ENCODE assay signal across 8 cellular contexts in the genomic region with DNA sequence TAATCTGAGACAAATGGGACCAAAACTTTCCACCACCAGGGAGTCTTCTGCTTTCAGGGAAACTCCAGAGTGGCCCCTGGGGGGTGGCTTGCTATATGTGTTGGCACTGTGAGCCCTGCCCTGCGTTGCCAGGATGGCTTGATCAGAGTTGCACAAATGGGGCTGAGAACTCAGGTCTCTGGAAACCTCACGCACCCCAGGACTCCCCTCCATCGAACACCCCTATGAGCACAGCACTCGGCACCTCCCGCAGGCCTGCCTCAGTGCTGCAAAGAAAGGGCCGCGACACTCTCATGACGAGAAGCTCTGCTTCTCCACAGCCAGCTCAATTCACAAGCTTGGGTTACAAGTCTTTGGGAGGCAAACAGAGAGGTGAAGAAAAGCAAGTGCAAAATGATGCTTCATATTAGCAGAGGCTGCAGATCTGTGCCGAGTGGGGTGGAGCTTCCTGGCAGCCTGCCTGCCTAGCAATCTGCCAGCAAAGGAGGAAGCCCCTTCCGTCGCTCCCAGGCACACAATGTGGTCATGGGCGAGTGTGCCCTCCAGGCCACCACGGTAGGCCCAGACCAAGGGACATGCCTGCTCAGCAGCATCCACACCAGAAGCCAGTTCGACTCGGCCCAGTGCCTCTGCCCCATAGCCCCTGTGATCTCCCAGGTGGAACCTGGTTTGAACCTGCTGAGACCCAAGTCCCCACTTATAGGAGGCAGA. TPM values are rescaled to one million over a fixed set of nuclear protein-coding genes. Genes with fewer than 3 reads are reported as not detected.
A peak's percentile ranks its signal among the peaks of the same experiment; 100 is the strongest.
DNase-seq lines count a peak whose midpoint lies in the region; ATAC-seq, FAIRE-seq and TF ChIP-seq lines count a peak whose summit lies in the region.

No MANE protein-coding gene starts in this region.

- H3K9ac ChIP-seq in SK-N-MC (ENCODE audit: insufficient read length), result no peak overlapping the region
- H3K9ac ChIP-seq in GM12878 (ENCODE audit: control insufficient read depth, insufficient read depth, low read length), result peak overlapping the region; percentile 83
- H3K9ac ChIP-seq in kidney (ENCODE audit: low read length in 2 of 2), result peak overlapping the region; percentile 8 to 85

- CTCF ChIA-PET in GM12878 (lab: Yijun Ruan, JAX), result interaction anchor here (0.7 to 3.7 kb wide), 13 partner anchors 11 to 155 kb away, joined by 3 to 17 read pairs (median 6); a partner anchor contains a TSS

- no peaks in the 10 kb centered on the region for H4K20me1 ChIP-seq in GM12878 (ENCODE audit: control insufficient read depth, insufficient read depth)

- TF ChIP-seq EP300 in GM12878 (IDR thresholded peaks at IDR 0.05; ENCODE audit: borderline replicate concordance in 1 of 2, control insufficient read depth in 1 of 2, low read depth in 2 of 2, low read length in 2 of 2), result no peak

- H3K9me3 ChIP-seq in SK-N-MC (ENCODE audit: low read depth, low read length) (no peaks in the 10 kb centered on the region), GM12878 (replicated peaks; ENCODE audit: control insufficient read depth, insufficient read depth, low read length) (no peaks in the 10 kb centered on the region), kidney (ENCODE audit: control insufficient read depth in 1 of 2, low read length in 2 of 2) (no peaks in the 10 kb centered on the region)

- TF ChIP-seq POLR2A in GM12878 (IDR thresholded peaks at IDR 0.05; ENCODE audit: low read depth, low read length), result peak; percentile 85

- H3K36me3 ChIP-seq in SK-N-MC (ENCODE audit: insufficient read depth, low read length) (peaks cover 27% of the 10 kb centered on the region), GM12878 (ENCODE audit: control insufficient read depth in 2 of 2, insufficient read depth in 2 of 2, low read length in 1 of 2) (peaks cover 32 to 49% of the 10 kb centered on the region in 2 experiments), kidney (ENCODE audit: control insufficient read depth in 1 of 2, insufficient read depth in 2 of 2, low read length in 2 of 2) (peaks cover 19 to 52% of the 10 kb centered on the region in 2 donors)

- intact Hi-C loops in GM12878 (cut with micrococcal nuclease; ENCODE audit: unreplicated experiment), result loop anchor here (1.0 to 5.0 kb wide), 2 partner anchors 54 to 120 kb away; no protein-coding TSS in a partner anchor
- intact Hi-C loops in kidney (cut with DNase I), result no loop called here

- in situ Hi-C loops in GM12878 (cut with MboI), result no loop called here

- TSS peak; percentile 94 for BruUV-seq in GM12878 (replicated peaks; lab: Mats Ljungman, UMichigan)

- H3K4me2 ChIP-seq in GM12878 (ENCODE audit: control insufficient read depth, insufficient read depth), result peak overlapping the region; percentile 98

- TF ChIP-seq CTCF in GM12878 (IDR thresholded peaks at IDR 0.05 in 2 of 3, conservative IDR thresholded peaks at IDR 0.05 in 1 of 3; ENCODE audit: control insufficient read depth in 2 of 3, extremely low read depth in 1 of 3, insufficient read depth in 1 of 3, low read depth in 3 of 3, low read length in 3 of 3) (no peak), kidney (IDR thresholded peaks at IDR 0.05; ENCODE audit: borderline replicate concordance, extremely low read depth, insufficient read depth) (no peak)

- POLR2A ChIA-PET in GM12878 (lab: Charles Lee), result interaction anchor here (0.8 to 3.8 kb wide), 13 partner anchors 11 to 150 kb away, joined by 3 to 53 read pairs (median 4); a partner anchor contains a TSS

- SMC1A ChIA-PET in GM12878 (lab: Charles Lee; ENCODE audit: uncharacterized antibody, unreplicated experiment), result interaction anchor here (0.7 to 3.4 kb wide), 22 partner anchors 11 to 169 kb away, joined by 3 to 24 read pairs (median 6); a partner anchor contains a TSS

- peak; percentile 68 for DNase-seq in CMK (ENCODE audit: low read depth)
- DNase-seq in SK-N-MC (ENCODE audit: low read depth, low spot score), result no peak
- DNase-seq in GM12878 (ENCODE audit: low read depth, low spot score), result peak; percentile 40
- DNase-seq in kidney, result peak; percentile 93
- peak; percentile 53 for DNase-seq in stimulated activated CD4-positive, alpha-beta T cell treated with anti-CD3 and anti-CD28 coated beads, Interleukin-4, amount 100 ng/mL, for 24 hours
- DNase-seq in NCI-H526 (lab: John Stamatoyannopoulos, UW), result no peak

- no peak for TF ChIP-seq RAD21 in GM12878 (IDR thresholded peaks at IDR 0.05; ENCODE audit: insufficient read depth, low read depth, low read length)

- no peak overlapping the region for H2AFZ ChIP-seq in GM12878 (ENCODE audit: control insufficient read depth, low read depth, low read length)

- under 1% methylated on average over 15 of the region's 15 CpGs for WGBS in GM12878 (ENCODE audit: insufficient coverage, insufficient replicate concordance, low lambda C conversion rate, missing lambda C conversion rate)

- H3K4me1 ChIP-seq in GM12878 (ENCODE audit: control insufficient read depth, insufficient read depth, low read length) (peaks cover 59% of the 10 kb centered on the region), kidney (ENCODE audit: control insufficient read depth in 1 of 2, insufficient read depth in 1 of 2, low read depth in 1 of 2, low read length in 2 of 2) (peaks cover 92 to 94% of the 10 kb centered on the region in 2 donors)

- H3K27ac ChIP-seq in SK-N-MC (peak overlapping the region; percentile 85), GM12878 (ENCODE audit: control insufficient read depth, insufficient read depth) (peak overlapping the region; percentile 99), kidney (ENCODE audit: low read depth in 2 of 2, low read length in 2 of 2) (peak overlapping the region; percentile 95 to 97)

- H3K4me3 ChIP-seq in SK-N-MC (peak overlapping the region; percentile 42; the same call in 1 of the 2 replicates), GM12878 (peak overlapping the region; percentile 59; the same call in 1 of the 2 replicates), kidney (ENCODE audit: low read length in 2 of 2) (no peak overlapping the region)

- peaks cover 72% of the 10 kb centered on the region for H3K79me2 ChIP-seq in GM12878 (ENCODE audit: control insufficient read depth, insufficient read depth, low read length)

- ATAC-seq in HG03097 (IDR thresholded peaks at IDR 0.05; ENCODE audit: low FRiP score, unreplicated experiment) (peak; percentile 6), GM12878 (peak; percentile 45), HG03139 (IDR thresholded peaks at IDR 0.05; ENCODE audit: unreplicated experiment) (no peak)

- RAD21 ChIA-PET in GM12878 (lab: Charles Lee; ENCODE audit: unreplicated experiment), result interaction anchor here (0.7 to 3.0 kb wide), 19 partner anchors 27 to 149 kb away, joined by 3 to 40 read pairs (median 5); a partner anchor contains a TSS

- no peaks in the 10 kb centered on the region for H3K27me3 ChIP-seq in GM12878 (replicated peaks in 1 of 2; ENCODE audit: control insufficient read depth in 2 of 2, insufficient read depth in 2 of 2, low read length in 1 of 2)

- FAIRE-seq in GM12878 (lab: Jason Lieb, UNC) (peak; percentile 7), kidney (lab: Jason Lieb, UNC) (no peak)

TF ChIP-seq in GM12878, 131 proteins besides CTCF, POLR2A, EP300 and RAD21 (continues in another document):
- TF ChIP-seq ATF7 (IDR thresholded peaks at IDR 0.05; ENCODE audit: low read depth), result 0 out of 2 replicates have a peak, but pooled peaks have one; percentile 32
- no peak for TF ChIP-seq MEF2A (IDR thresholded peaks at IDR 0.05; ENCODE audit: insufficient read depth, low read depth, low read length)
- TF ChIP-seq, protein P1, sequence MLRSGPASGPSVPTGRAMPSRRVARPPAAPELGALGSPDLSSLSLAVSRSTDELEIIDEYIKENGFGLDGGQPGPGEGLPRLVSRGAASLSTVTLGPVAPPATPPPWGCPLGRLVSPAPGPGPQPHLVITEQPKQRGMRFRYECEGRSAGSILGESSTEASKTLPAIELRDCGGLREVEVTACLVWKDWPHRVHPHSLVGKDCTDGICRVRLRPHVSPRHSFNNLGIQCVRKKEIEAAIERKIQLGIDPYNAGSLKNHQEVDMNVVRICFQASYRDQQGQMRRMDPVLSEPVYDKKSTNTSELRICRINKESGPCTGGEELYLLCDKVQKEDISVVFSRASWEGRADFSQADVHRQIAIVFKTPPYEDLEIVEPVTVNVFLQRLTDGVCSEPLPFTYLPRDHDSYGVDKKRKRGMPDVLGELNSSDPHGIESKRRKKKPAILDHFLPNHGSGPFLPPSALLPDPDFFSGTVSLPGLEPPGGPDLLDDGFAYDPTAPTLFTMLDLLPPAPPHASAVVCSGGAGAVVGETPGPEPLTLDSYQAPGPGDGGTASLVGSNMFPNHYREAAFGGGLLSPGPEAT (IDR thresholded peaks at IDR 0.05; ENCODE audit: low read depth), result no peak
- TF ChIP-seq HDAC2 (IDR thresholded peaks at IDR 0.05), result no peak
- TF ChIP-seq ZNF274 (IDR thresholded peaks at IDR 0.05; ENCODE audit: insufficient read depth, insufficient read length), result no peak
- no peak for TF ChIP-seq CHD2 (IDR thresholded peaks at IDR 0.05; ENCODE audit: borderline replicate concordance, low read depth, low read length)
- TF ChIP-seq BACH1 (IDR thresholded peaks at IDR 0.05; ENCODE audit: borderline replicate concordance), result peak; percentile 51; the same call in 1 of the 2 replicates
- TF ChIP-seq PAX5 (IDR thresholded peaks at IDR 0.05; ENCODE audit: borderline replicate concordance, low read depth, low read length), result peak; percentile 71; the same call in 1 of the 2 replicates
- no peak for TF ChIP-seq SMC3 (IDR thresholded peaks at IDR 0.05; ENCODE audit: borderline replicate concordance, low read length)
- TF ChIP-seq FOS (IDR thresholded peaks at IDR 0.05; ENCODE audit: borderline replicate concordance, extremely low read depth, insufficient read length), result no peak
- TF ChIP-seq ZNF207 (IDR thresholded peaks at IDR 0.05; ENCODE audit: borderline replicate concordance), result peak; percentile 22; the same call in 1 of the 2 replicates

RNA-seq across cellular contexts. Expression of a gene that starts 55.7 kb away (rescaled TPM):
- 209 and 215 TPM in 2 replicates for total RNA-seq in GM12878 (2013; cell fraction: nucleolus; rRNA removed)
- total RNA-seq in GM12878 (2014; rRNA removed), result 185 and 216 TPM in 2 replicates
- total RNA-seq in GM12878 (2014; rRNA removed; fragmentation: Illumina TruSeq; extraction: Trizol), result 82.8 and 83.1 TPM in 2 replicates
- total RNA-seq in GM12878 (2021), result 497 and 525 TPM in 2 replicates
- polyA plus RNA-seq in GM12878 (2011; ENCODE audit: low read depth), result 79.9 TPM
- polyA plus RNA-seq in GM12878 (2011; rRNA removed), result 42.4 and 98.6 TPM in 2 replicates
- polyA plus RNA-seq in GM12878 (2011; cell fraction: cytosol; rRNA removed), result 51.0 and 59.8 TPM in 2 replicates
- polyA plus RNA-seq in GM12878 (2011; cell fraction: nucleus; rRNA removed), result 91.7 and 127 TPM in 2 replicates
- polyA plus RNA-seq in GM12878 (2012), result 154 and 166 TPM in 2 replicates
- 123 and 125 TPM in 2 replicates for polyA plus RNA-seq in GM12878 (2014; fragmentation: Illumina TruSeq; extraction: Trizol)
- 1 to 10 TPM; 5.1 to 8.1 TPM for polyA plus RNA-seq in GM12878 (2014; fragmentation: Nextera tagmentation; extraction: Ambion mirVana)
- polyA plus RNA-seq in GM12878 (2014; rRNA removed), result 165 and 198 TPM in 2 replicates
- polyA plus RNA-seq in GM12878 (2016; fragmentation: Nextera tagmentation; extraction: Ambion mirVana), result 100 to 1,000 TPM; 228 to 236 TPM
- 168 and 298 TPM in 2 replicates for polyA minus RNA-seq in GM12878 (2011; rRNA and poly(A)+ RNA removed)
- 91.7 and 100 TPM in 2 replicates for polyA minus RNA-seq in GM12878 (2011; cell fraction: cytosol; rRNA and poly(A)+ RNA removed)
- 54.6 and 83.0 TPM in 2 replicates for polyA minus RNA-seq in GM12878 (2011; cell fraction: nucleus; rRNA and poly(A)+ RNA removed)
- 655 TPM for total RNA-seq in kidney
- 85.2 TPM for polyA plus RNA-seq in kidney (ENCODE audit: insufficient read depth, low read depth, low replicate concordance)

Comparison
In these comparisons a context has a peak if more than half of its experiments do, and no peak if none do; other contexts are left out.
1. DNase-seq: peak in CMK (single experiment), GM12878 (single experiment), kidney (single experiment) and stimulated activated CD4-positive, alpha-beta T cell treated with anti-CD3 and anti-CD28 coated beads, Interleukin-4, amount 100 ng/mL, for 24 hours (single experiment); none in SK-N-MC (single experiment) and NCI-H526 (0 of 2).
2. H3K4me3 ChIP-seq: peak in SK-N-MC (single experiment) and GM12878 (single experiment); none in kidney (0 of 2).
3. Peak in every context shown above with its lines, with median percentiles within 50 percentile points of each other: H3K27ac ChIP-seq.